ENCODE assay signal across 10 cellular contexts in the genomic region with DNA sequence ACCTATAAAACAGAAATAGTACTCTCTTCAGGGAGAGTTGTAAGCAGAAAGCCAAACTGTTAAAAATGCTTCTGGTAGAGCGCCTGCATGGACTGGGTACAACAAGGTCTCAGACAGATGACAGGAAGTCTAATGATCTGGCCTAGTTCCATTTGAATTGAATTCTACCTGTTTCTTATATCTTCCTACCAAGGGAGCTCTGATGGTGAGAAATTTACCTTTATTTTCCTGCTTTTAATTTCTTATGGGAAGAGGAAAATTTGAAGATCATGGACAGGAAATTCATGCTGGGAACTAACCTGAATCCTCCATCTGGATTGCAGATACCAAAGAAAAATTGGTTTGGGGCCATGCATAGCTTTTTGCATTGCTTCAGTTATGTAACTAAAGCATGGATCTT.
"Had no signal": no experiment of that assay in that cellular context is flagged by ENCODE, and none has a peak within 500 bp of the region (broad histone marks: within the 10 kb centered on the region; RNA-seq: fewer than 3 reads in every experiment).

No MANE protein-coding gene starts in this region.

- H3K36me3 ChIP-seq: HAP-1 had no signal

- H3K4me1 Mint-ChIP-seq: IgD-negative memory B cell had no signal

- H3K4me3 Mint-ChIP-seq: HFFc6, IgD-negative memory B cell had no signal

- DNase-seq: GM23248, GOT3, H7, HFFc6, KG1 had no signal

- H3K27ac Mint-ChIP-seq: HFFc6, IgD-negative memory B cell had no signal

- H3K9me3 Mint-ChIP-seq: HFFc6 had no signal

- H3K36me3 Mint-ChIP-seq: IgD-negative memory B cell had no signal

- H3K27ac ChIP-seq: GM23248, HL-60 had no signal

- H3K9me3 ChIP-seq: HAP-1 had no signal

- H3K27me3 Mint-ChIP-seq: IgD-negative memory B cell had no signal

- H3K4me1 ChIP-seq: HAP-1 had no signal

- H3K4me3 ChIP-seq: GM23248, HAP-1 had no signal

- ATAC-seq: HCT116, HepG2 had no signal
